Comparison of ENCODE assay signal across 18 cellular contexts in genomic region chr13:99740261-99740979, GRCh38.
DNase-seq lines count a peak whose midpoint lies in the region; FAIRE-seq and TF ChIP-seq lines count a peak whose summit lies in the region.
"Had no signal": no experiment of that assay in that cellular context is flagged by ENCODE, and none has a peak within 500 bp of the region (broad histone marks: within the 10 kb centered on the region; RNA-seq: fewer than 3 reads in every experiment).

No MANE protein-coding gene starts in this region.

- H3K4me1 ChIP-seq in astrocyte (ENCODE audit: insufficient read depth, low read length) (no peaks in the 10 kb centered on the region), neural progenitor cell (peaks cover 84% of the 10 kb centered on the region), breast epithelium (no peaks in the 10 kb centered on the region)

- H3K9me3 Mint-ChIP-seq in astrocyte (ENCODE audit: unreplicated experiment) (no peaks in the 10 kb centered on the region), neural progenitor cell (no peaks in the 10 kb centered on the region), CD14-positive monocyte (no peaks in the 10 kb centered on the region)
- H3K9me3 Mint-ChIP-seq: GM23338 had no signal

- no peak for FAIRE-seq in astrocyte (lab: Jason Lieb, UNC)
- FAIRE-seq: GM12878 had no signal

- H3K36me3 ChIP-seq in astrocyte (ENCODE audit: insufficient read depth, low read length) (no peaks in the 10 kb centered on the region), neural progenitor cell (no peaks in the 10 kb centered on the region), breast epithelium (no peaks in the 10 kb centered on the region)

- H4K20me1 ChIP-seq in astrocyte (ENCODE audit: insufficient read depth, low read length) = no peaks in the 10 kb centered on the region
- H4K20me1 ChIP-seq in neural progenitor cell (ENCODE audit: low read depth) = no peaks in the 10 kb centered on the region

- H3K27ac Mint-ChIP-seq in astrocyte (ENCODE audit: unreplicated experiment) = no peak overlapping the region
- H3K27ac Mint-ChIP-seq in neural progenitor cell = peak overlapping the region; percentile 64
- H3K27ac Mint-ChIP-seq in CD14-positive monocyte = no peak overlapping the region
- H3K27ac Mint-ChIP-seq: GM23338 had no signal

- H3K9ac ChIP-seq in astrocyte (ENCODE audit: low read length) (no peak overlapping the region), neural progenitor cell (no peak overlapping the region)

- H3K27me3 ChIP-seq in astrocyte (ENCODE audit: insufficient read depth, low read length) (peaks cover 14% of the 10 kb centered on the region), neural progenitor cell (no peaks in the 10 kb centered on the region), breast epithelium (no peaks in the 10 kb centered on the region)

- DNase-seq in NCI-H2227 (lab: John Stamatoyannopoulos, UW; ENCODE audit: unreplicated experiment) = peak; percentile 32
- DNase-seq in NCI-H2227 treated with DMSO at 0.1 percent for 48 hours (lab: John Stamatoyannopoulos, UW) = no peak
- peak; percentile 1 for DNase-seq in HS-5 (ENCODE audit: low read depth)
- DNase-seq in astrocyte (ENCODE audit: low read depth) = no peak
- no peak for DNase-seq in neural progenitor cell (ENCODE audit: low spot score)
- no peak for DNase-seq in breast epithelium (ENCODE audit: low spot score in 2 of 2)
- no peak for DNase-seq in activated CD8-positive, alpha-beta memory T cell treated with anti-CD3 and anti-CD28 coated beads, Interleukin-2, amount 50 U/mL, for 4 hours
- no peak for DNase-seq in CD14-positive monocyte (ENCODE audit: low spot score)
- DNase-seq: 8988T, C1 segment of cervical spinal cord, Karpas-422, NCI-H146, NCI-H2081 treated with DMSO at 0.1 percent for 48 hours, NCI-H226, NCI-H774 had no signal

- TF ChIP-seq CTCF in astrocyte (IDR thresholded peaks at IDR 0.05; ENCODE audit: insufficient read depth, low read depth, low read length) (no peak), neural progenitor cell (IDR thresholded peaks at IDR 0.05) (no peak), breast epithelium (IDR thresholded peaks at IDR 0.05) (no peak), CD14-positive monocyte (IDR thresholded peaks at IDR 0.05) (no peak)

- peaks cover 5% of the 10 kb centered on the region for H3K27me3 Mint-ChIP-seq in astrocyte (ENCODE audit: low read depth, unreplicated experiment)
- peaks cover 4% of the 10 kb centered on the region for H3K27me3 Mint-ChIP-seq in neural progenitor cell (ENCODE audit: insufficient read depth, low read depth)
- H3K27me3 Mint-ChIP-seq in CD14-positive monocyte (ENCODE audit: low read depth in 3 of 3) = peaks cover 0 to 3% (median 0%) of the 10 kb centered on the region in 3 donors

- H3K4me1 Mint-ChIP-seq in astrocyte (ENCODE audit: low read depth, unreplicated experiment) = no peaks in the 10 kb centered on the region
- H3K4me1 Mint-ChIP-seq in neural progenitor cell = peaks cover 86% of the 10 kb centered on the region
- peaks cover 8% of the 10 kb centered on the region for H3K4me1 Mint-ChIP-seq in CD14-positive monocyte

- H3F3A ChIP-seq in neural progenitor cell (ENCODE audit: low read depth) = peaks cover 51% of the 10 kb centered on the region

- H3K27ac ChIP-seq in astrocyte (ENCODE audit: low read depth, low read length) (no peak overlapping the region), neural progenitor cell (peak overlapping the region; percentile 93), breast epithelium (no peak overlapping the region)
- H3K27ac ChIP-seq: SK-N-MC had no signal

- H3K36me3 Mint-ChIP-seq in astrocyte (ENCODE audit: low read depth, unreplicated experiment) = no peaks in the 10 kb centered on the region
- peaks cover 4% of the 10 kb centered on the region for H3K36me3 Mint-ChIP-seq in neural progenitor cell
- H3K36me3 Mint-ChIP-seq in CD14-positive monocyte = no peaks in the 10 kb centered on the region

- no peaks in the 10 kb centered on the region for H3K79me2 ChIP-seq in astrocyte (ENCODE audit: insufficient read depth, low read length)
- peaks cover 36% of the 10 kb centered on the region for H3K79me2 ChIP-seq in neural progenitor cell (ENCODE audit: low read depth)

- TF ChIP-seq POLR2A in breast epithelium (IDR thresholded peaks at IDR 0.05) = no peak

- no peak overlapping the region for H3K4me3 Mint-ChIP-seq in astrocyte (ENCODE audit: unreplicated experiment)
- H3K4me3 Mint-ChIP-seq in neural progenitor cell = peak overlapping the region; percentile 1
- H3K4me3 Mint-ChIP-seq in CD14-positive monocyte = no peak overlapping the region
- H3K4me3 Mint-ChIP-seq: GM23338 had no signal

- intact Hi-C loops in breast epithelium (cut with DNase I; ENCODE audit: low total_unique reads) = no loop called here
- intact Hi-C loops in CD14-positive monocyte (cut with micrococcal nuclease) = no loop called here

- H2AFZ ChIP-seq in astrocyte (ENCODE audit: low read depth, low read length) (no peak overlapping the region), neural progenitor cell (replicated peaks) (no peak overlapping the region)
- H2AFZ ChIP-seq: GM23338 had no signal

- no peaks in the 10 kb centered on the region for H3K9me3 ChIP-seq in astrocyte (ENCODE audit: insufficient read depth, low read depth, low read length)
- H3K9me3 ChIP-seq in neural progenitor cell (ENCODE audit: low read depth) = no peaks in the 10 kb centered on the region
- H3K9me3 ChIP-seq in breast epithelium = no peaks in the 10 kb centered on the region

- H3K4me3 ChIP-seq in astrocyte (ENCODE audit: insufficient read depth, low read depth, low read length) (no peak overlapping the region), neural progenitor cell (no peak overlapping the region), breast epithelium (no peak overlapping the region)
- H3K4me3 ChIP-seq: GM12878, GM23338, SK-N-MC had no signal

- H3K4me2 ChIP-seq in astrocyte (ENCODE audit: low read length) = peak overlapping the region; percentile 45
- H3K4me2 ChIP-seq in neural progenitor cell = peak overlapping the region; percentile 4
- H3K4me2 ChIP-seq: GM23338 had no signal

Comparison
In these comparisons a context has a peak if more than half of its experiments do, and no peak if none do; other contexts are left out.
1. DNase-seq: peak in NCI-H2227 (single experiment) and HS-5 (single experiment); none in NCI-H2227 treated with DMSO at 0.1 percent for 48 hours (single experiment), astrocyte (single experiment), neural progenitor cell (single experiment), breast epithelium (0 of 2), activated CD8-positive, alpha-beta memory T cell treated with anti-CD3 and anti-CD28 coated beads, Interleukin-2, amount 50 U/mL, for 4 hours (single experiment) and CD14-positive monocyte (single experiment).